In genomic region chr15:64530472-64530871, GRCh38 we compare ENCODE assay signal across 27 cellular contexts.
DNase-seq lines count a peak whose midpoint lies in the region; ATAC-seq, FAIRE-seq and TF ChIP-seq lines count a peak whose summit lies in the region.
"Had no signal": no experiment of that assay in that cellular context is flagged by ENCODE, and none has a peak within 500 bp of the region (broad histone marks: within the 10 kb centered on the region; RNA-seq: fewer than 3 reads in every experiment).

No MANE protein-coding gene starts in this region.

- H3K4me2 ChIP-seq in K562 (ENCODE audit: insufficient read depth, low read length): no peak overlapping the region
- H3K4me2 ChIP-seq: BLaER1 treated with 17β-estradiol and CSF1 and Interleukin-3, amounts not matched to agents 10 nM and 100 nM; PC-9 had no signal

- POLR2A ChIA-PET in K562 (lab: Yijun Ruan, JAX): interaction anchor here (0.6 to 1.6 kb wide), 3 partner anchors 11 to 63 kb away, joined by 3 to 5 read pairs (median 3); no protein-coding TSS in a partner anchor

- H3K27ac ChIP-seq in KOPT-K1 (ENCODE audit: low read depth, low read length, poor library complexity, severe bottlenecking) (peak overlapping the region; percentile 1), K562 (ENCODE audit: extremely low read depth, low read depth, low read length) (no peak overlapping the region)
- H3K27ac ChIP-seq: BLaER1 treated with 17β-estradiol and CSF1 and Interleukin-3, amounts not matched to agents 10 nM and 100 nM; GM23248; PC-9; SJCRH30 had no signal

- CTCF ChIA-PET in K562 (lab: Yijun Ruan, JAX; ENCODE audit: low intra/inter-chr PET ratio): no interaction called here

- peaks cover 38% of the 10 kb centered on the region for H3K4me1 Mint-ChIP-seq in nephron

- no peak overlapping the region for H3K9ac ChIP-seq in K562 (ENCODE audit: insufficient read depth in 1 of 2, low read depth in 2 of 2, low read length in 2 of 2)
- H3K9ac ChIP-seq: BLaER1 treated with 17β-estradiol and CSF1 and Interleukin-3, amounts not matched to agents 10 nM and 100 nM; GM23248 had no signal

- no peak for TF ChIP-seq POLR2A in K562 (conservative IDR thresholded peaks at IDR 0.05)

- H3K9me3 ChIP-seq in KOPT-K1 (ENCODE audit: insufficient read depth, low read length, poor library complexity, severe bottlenecking): no peaks in the 10 kb centered on the region
- no peaks in the 10 kb centered on the region for H3K9me3 ChIP-seq in K562 (replicated peaks; ENCODE audit: control insufficient read depth, insufficient read depth, low read depth, low read length)
- H3K9me3 ChIP-seq: SJCRH30 had no signal

- no peak for ATAC-seq in K562
- no peak for ATAC-seq in HG03571 (IDR thresholded peaks at IDR 0.05; ENCODE audit: unreplicated experiment)
- ATAC-seq: Right ventricle myocardium inferior, SK-N-SH treated with all-trans-retinoic acid at 6 μM for 48 hours had no signal

- TF ChIP-seq CTCF in K562 (IDR thresholded peaks at IDR 0.05 in 2 of 3, conservative IDR thresholded peaks at IDR 0.05 in 1 of 3; ENCODE audit: insufficient read depth in 2 of 3, low read depth in 1 of 3, low read length in 3 of 3) (no peak), nephron (IDR thresholded peaks at IDR 0.05; ENCODE audit: unreplicated experiment in 3 of 3) (no peak)

- intact Hi-C loops in K562 (cut with micrococcal nuclease): no loop called here

- H3K27ac Mint-ChIP-seq in nephron: peak overlapping the region in 2 of 3 experiments; percentile 28 to 31
- H3K27ac Mint-ChIP-seq: CD4-positive, alpha-beta T cell; H9; HFFc6 had no signal

- no peaks in the 10 kb centered on the region for H3K27me3 Mint-ChIP-seq in nephron (ENCODE audit: low read depth)
- H3K27me3 Mint-ChIP-seq: CD4-positive, alpha-beta T cell had no signal

- no peak for TF ChIP-seq RAD21 in K562 (CRISPR knock-in tag; conservative IDR thresholded peaks at IDR 0.05 in 1 of 2, IDR thresholded peaks at IDR 0.05 in 1 of 2)

- H3K27me3 ChIP-seq in K562 (ENCODE audit: control insufficient read depth in 2 of 2, insufficient read depth in 2 of 2, low read length in 2 of 2): no peaks in the 10 kb centered on the region
- H3K27me3 ChIP-seq: BLaER1 treated with 17β-estradiol and CSF1 and Interleukin-3, amounts not matched to agents 10 nM and 100 nM; SJCRH30 had no signal

- WGBS in K562 (ENCODE audit: insufficient coverage, low coverage, missing lambda C conversion rate): 0% methylated on average over 1 of the region's 1 CpG

- no peak overlapping the region for H3K4me3 Mint-ChIP-seq in nephron
- H3K4me3 Mint-ChIP-seq: CD4-positive, alpha-beta T cell; H9; HFFc6 had no signal

- no peak for FAIRE-seq in K562 (lab: Jason Lieb, UNC)
- FAIRE-seq: A204.1, G401.6 had no signal

- H2AFZ ChIP-seq in K562 (ENCODE audit: low read depth, low read length): no peak overlapping the region
- H2AFZ ChIP-seq: GM23248, PC-9 had no signal

- in situ Hi-C loops in K562 (cut with MboI): no loop called here

- H4K20me1 ChIP-seq in K562 (replicated peaks; ENCODE audit: control insufficient read depth, insufficient read depth, low read length): peaks cover 13% of the 10 kb centered on the region

- H3K79me2 ChIP-seq in K562 (ENCODE audit: control insufficient read depth, insufficient read depth, low read length): peaks cover 94% of the 10 kb centered on the region

- peaks cover 4 to 24% of the 10 kb centered on the region in 2 experiments; a peak in 4 of 5 replicates for H3K4me1 ChIP-seq in K562 (replicated peaks in 1 of 2; ENCODE audit: control insufficient read depth in 2 of 2, insufficient read depth in 2 of 2, low read length in 2 of 2)
- H3K4me1 ChIP-seq: SJCRH30 had no signal

- no peak overlapping the region for H3K4me3 ChIP-seq in K562
- H3K4me3 ChIP-seq: BLaER1 treated with 17β-estradiol and CSF1 and Interleukin-3, amounts not matched to agents 10 nM and 100 nM; GM23248; PC-9; SJCRH30 had no signal

- H3K9me3 Mint-ChIP-seq in nephron: no peaks in the 10 kb centered on the region
- H3K9me3 Mint-ChIP-seq: CD4-positive, alpha-beta T cell; H9; HFFc6 had no signal

- TF ChIP-seq EP300 in K562 (IDR thresholded peaks at IDR 0.05; ENCODE audit: low read length): no peak

- H3K9me1 ChIP-seq in K562 (ENCODE audit: control insufficient read depth, insufficient read depth, low read length): no peaks in the 10 kb centered on the region

- no TSS peak for BruUV-seq in K562 (replicated peaks; lab: Mats Ljungman, UMichigan)

- peaks cover 36% of the 10 kb centered on the region for H3K36me3 Mint-ChIP-seq in nephron (ENCODE audit: low read depth)

- DNase-seq in COLO829 (ENCODE audit: low spot score) (peak; percentile 2), K562 (ENCODE audit: extremely low read depth in 1 of 4, low spot score in 3 of 4) (no peak), NCI-H748 (lab: John Stamatoyannopoulos, UW; ENCODE audit: unreplicated experiment) (no peak), midbrain (lab: John Stamatoyannopoulos, UW) (no peak)
- DNase-seq: CD4-positive, alpha-beta T cell; COR-L47; DMS53; GM23248; H9; HFFc6; Kasumi-1; NCI-H1105; NCI-H146; NCI-H1930; NCI-H2107; NCI-H446; NCI-H524 treated with DMSO at 0.1 percent for 48 hours; PC-9; SJCRH30 had no signal

- H3K36me3 ChIP-seq in KOPT-K1 (ENCODE audit: insufficient read depth, low read length): peaks cover 11% of the 10 kb centered on the region; the same call in 1 of the 2 replicates
- peaks cover 11% of the 10 kb centered on the region for H3K36me3 ChIP-seq in K562 (ENCODE audit: control insufficient read depth, insufficient read depth, low read length)

TF ChIP-seq in K562, 482 proteins besides CTCF, POLR2A, EP300 and RAD21:
- TF ChIP-seq PKNOX1 (IDR thresholded peaks at IDR 0.05): peak; percentile 56
- TF ChIP-seq MAFF (IDR thresholded peaks at IDR 0.05; ENCODE audit: low read length): no peak
- no peak for TF ChIP-seq COPS2 (conservative IDR thresholded peaks at IDR 0.05)
- peak; percentile 20 for TF ChIP-seq MEIS2 (IDR thresholded peaks at IDR 0.05; ENCODE audit: partially characterized antibody)
